In the genomic region with DNA sequence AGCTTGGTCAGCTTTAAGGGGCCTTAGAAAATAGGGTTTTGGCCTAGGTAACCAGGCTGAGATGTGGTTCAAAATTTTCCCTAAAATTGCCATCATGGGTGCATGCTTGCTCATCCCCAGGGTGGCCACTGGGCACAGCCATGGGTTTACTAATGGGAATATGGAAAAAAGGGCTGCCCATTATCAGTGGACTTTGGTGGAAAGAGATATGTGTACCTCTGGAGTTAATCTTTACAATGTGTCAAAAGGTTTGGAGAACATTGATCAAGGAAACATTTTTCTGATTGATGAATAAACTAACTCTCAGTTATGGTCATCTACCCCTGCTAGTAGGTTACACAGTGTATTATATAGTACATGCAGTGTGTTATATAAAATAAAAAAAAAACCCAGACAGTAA, we compare ENCODE assay signal across 18 cellular contexts. TPM values are rescaled to one million over a fixed set of nuclear protein-coding genes. Genes with fewer than 3 reads are reported as not detected.
DNase-seq lines count a peak whose midpoint lies in the region; ATAC-seq and TF ChIP-seq lines count a peak whose summit lies in the region.
"Had no signal": no experiment of that assay in that cellular context is flagged by ENCODE, and none has a peak within 500 bp of the region (broad histone marks: within the 10 kb centered on the region; RNA-seq: fewer than 3 reads in every experiment).

No MANE protein-coding gene starts in this region.

- intact Hi-C loops in dorsolateral prefrontal cortex (cut with DNase I) (no loop called here), testis (cut with DNase I; ENCODE audit: low total_unique reads) (no loop called here), vagina (cut with DNase I) (no loop called here)

- no peaks in the 10 kb centered on the region for H3K27me3 ChIP-seq in dorsolateral prefrontal cortex
- H3K27me3 ChIP-seq in testis, result no peaks in the 10 kb centered on the region
- no peaks in the 10 kb centered on the region for H3K27me3 ChIP-seq in vagina

- H3K4me3 ChIP-seq in dorsolateral prefrontal cortex (no peak overlapping the region), testis (no peak overlapping the region), vagina (no peak overlapping the region)

- H3K27ac ChIP-seq in dorsolateral prefrontal cortex (peak overlapping the region in 30 of 59 donors; percentile 1 to 65 (median 30)), testis (peak overlapping the region; percentile 20 to 51), vagina (no peak overlapping the region)
- H3K27ac ChIP-seq: RWPE1 had no signal

- H3K9me3 Mint-ChIP-seq in activated T-cell treated with anti-CD3 and anti-CD28 coated beads, Interleukin-2, amount 50 U/mL, for 72 hours, result no peaks in the 10 kb centered on the region
- peaks cover 3% of the 10 kb centered on the region for H3K9me3 Mint-ChIP-seq in mesothelial cell of epicardium
- no peaks in the 10 kb centered on the region for H3K9me3 Mint-ChIP-seq in stimulated activated effector memory CD8-positive, alpha-beta T cell treated with anti-CD3 and anti-CD28 coated beads, Interleukin-12 subunit alpha, Interleukin-12 subunit beta, amount 100 ng/mL, for 72 hours
- H3K9me3 Mint-ChIP-seq: activated T-cell treated with anti-CD3 and anti-CD28 coated beads, Interleukin-2, amount 50 U/mL, for 24 hours; CD4-positive, alpha-beta T cell; endodermal cell; naive thymus-derived CD8-positive, alpha-beta T cell had no signal

- TF ChIP-seq POLR2A in testis (IDR thresholded peaks at IDR 0.05), result no peak
- TF ChIP-seq POLR2A in vagina (IDR thresholded peaks at IDR 0.05), result no peak

- no peak for DNase-seq in activated T-cell treated with anti-CD3 and anti-CD28 coated beads, Interleukin-2, amount 50 U/mL, for 72 hours
- DNase-seq in activated T-cell treated with anti-CD3 and anti-CD28 coated beads, Interleukin-2, amount 50 U/mL, for 1 hour, result no peak
- DNase-seq in dorsolateral prefrontal cortex, result no peak
- DNase-seq in mesothelial cell of epicardium (ENCODE audit: low spot score in 2 of 2, unreplicated experiment in 2 of 2), result no peak
- no peak for DNase-seq in testis
- DNase-seq in stimulated activated effector memory CD8-positive, alpha-beta T cell treated with anti-CD3 and anti-CD28 coated beads, Interleukin-12 subunit alpha, Interleukin-12 subunit beta, amount 100 ng/mL, for 72 hours (ENCODE audit: low spot score in 2 of 2), result no peak
- no peak for DNase-seq in vagina (ENCODE audit: extremely low spot score in 2 of 2)
- DNase-seq: 8988T; activated T-cell treated with anti-CD3 and anti-CD28 coated beads, Interleukin-2, amount 50 U/mL, for 24 hours; CD4-positive, alpha-beta T cell; endodermal cell; Karpas-422; naive thymus-derived CD8-positive, alpha-beta T cell; NCI-H1436 treated with DMSO at 0.1 percent for 48 hours; stimulated activated CD4-positive, alpha-beta T cell treated with anti-CD3 and anti-CD28 coated beads, Interleukin-2, amount 100 ng/mL, for 48 hours had no signal

- H3K4me1 ChIP-seq in testis (peaks cover 11% of the 10 kb centered on the region), vagina (peaks cover 22% of the 10 kb centered on the region)

- H3K36me3 ChIP-seq in testis (ENCODE audit: low read depth, missing control alignments) (no peaks in the 10 kb centered on the region), vagina (peaks cover 0 to 68% of the 10 kb centered on the region in 2 donors)

- no peaks in the 10 kb centered on the region for H3K27me3 Mint-ChIP-seq in activated T-cell treated with anti-CD3 and anti-CD28 coated beads, Interleukin-2, amount 50 U/mL, for 72 hours (ENCODE audit: low read depth)
- no peaks in the 10 kb centered on the region for H3K27me3 Mint-ChIP-seq in mesothelial cell of epicardium (ENCODE audit: low read depth)
- H3K27me3 Mint-ChIP-seq: activated T-cell treated with anti-CD3 and anti-CD28 coated beads, Interleukin-2, amount 50 U/mL, for 24 hours; CD4-positive, alpha-beta T cell; naive thymus-derived CD8-positive, alpha-beta T cell had no signal

- peak in 1 of 2 donors; percentile 28 for ATAC-seq in activated T-cell treated with anti-CD3 and anti-CD28 coated beads, Interleukin-2, amount 50 U/mL, for 72 hours (replicated peaks in 1 of 2)
- no peak for ATAC-seq in stimulated activated effector memory CD8-positive, alpha-beta T cell treated with anti-CD3 and anti-CD28 coated beads, Interleukin-12 subunit alpha, Interleukin-12 subunit beta, amount 100 ng/mL, for 72 hours
- ATAC-seq in GM21528 (IDR thresholded peaks at IDR 0.05; ENCODE audit: low FRiP score, unreplicated experiment), result no peak
- ATAC-seq: HepG2; naive thymus-derived CD8-positive, alpha-beta T cell had no signal

- H3K9me3 ChIP-seq in testis, result no peaks in the 10 kb centered on the region
- no peaks in the 10 kb centered on the region for H3K9me3 ChIP-seq in vagina

- peak overlapping the region; percentile 62 for H3K27ac Mint-ChIP-seq in activated T-cell treated with anti-CD3 and anti-CD28 coated beads, Interleukin-2, amount 50 U/mL, for 72 hours
- peak overlapping the region; percentile 36 for H3K27ac Mint-ChIP-seq in mesothelial cell of epicardium
- no peak overlapping the region for H3K27ac Mint-ChIP-seq in stimulated activated effector memory CD8-positive, alpha-beta T cell treated with anti-CD3 and anti-CD28 coated beads, Interleukin-12 subunit alpha, Interleukin-12 subunit beta, amount 100 ng/mL, for 72 hours
- H3K27ac Mint-ChIP-seq: activated T-cell treated with anti-CD3 and anti-CD28 coated beads, Interleukin-2, amount 50 U/mL, for 24 hours; CD4-positive, alpha-beta T cell; endodermal cell had no signal

- peaks cover 20% of the 10 kb centered on the region for H3K4me1 Mint-ChIP-seq in activated T-cell treated with anti-CD3 and anti-CD28 coated beads, Interleukin-2, amount 50 U/mL, for 72 hours (ENCODE audit: low read depth)
- H3K4me1 Mint-ChIP-seq in mesothelial cell of epicardium, result peaks cover 5% of the 10 kb centered on the region
- H3K4me1 Mint-ChIP-seq in stimulated activated effector memory CD8-positive, alpha-beta T cell treated with anti-CD3 and anti-CD28 coated beads, Interleukin-12 subunit alpha, Interleukin-12 subunit beta, amount 100 ng/mL, for 72 hours, result peaks cover 25% of the 10 kb centered on the region

- H3K4me3 Mint-ChIP-seq in activated T-cell treated with anti-CD3 and anti-CD28 coated beads, Interleukin-2, amount 50 U/mL, for 72 hours, result peak overlapping the region in 1 of 2 donors; percentile 29
- H3K4me3 Mint-ChIP-seq in mesothelial cell of epicardium, result no peak overlapping the region
- no peak overlapping the region for H3K4me3 Mint-ChIP-seq in stimulated activated effector memory CD8-positive, alpha-beta T cell treated with anti-CD3 and anti-CD28 coated beads, Interleukin-12 subunit alpha, Interleukin-12 subunit beta, amount 100 ng/mL, for 72 hours
- H3K4me3 Mint-ChIP-seq: activated T-cell treated with anti-CD3 and anti-CD28 coated beads, Interleukin-2, amount 50 U/mL, for 24 hours; CD4-positive, alpha-beta T cell; endodermal cell; naive thymus-derived CD8-positive, alpha-beta T cell had no signal

- H3K36me3 Mint-ChIP-seq in activated T-cell treated with anti-CD3 and anti-CD28 coated beads, Interleukin-2, amount 50 U/mL, for 72 hours (ENCODE audit: insufficient read depth in 2 of 2), result peaks cover 13 to 57% of the 10 kb centered on the region in 2 donors
- H3K36me3 Mint-ChIP-seq in mesothelial cell of epicardium, result peaks cover 59% of the 10 kb centered on the region
- H3K36me3 Mint-ChIP-seq in stimulated activated effector memory CD8-positive, alpha-beta T cell treated with anti-CD3 and anti-CD28 coated beads, Interleukin-12 subunit alpha, Interleukin-12 subunit beta, amount 100 ng/mL, for 72 hours, result peaks cover 100% of the 10 kb centered on the region

- no peak for TF ChIP-seq CTCF in dorsolateral prefrontal cortex (IDR thresholded peaks at IDR 0.05 in 54 of 56, conservative IDR thresholded peaks at IDR 0.05 in 2 of 56; ENCODE audit: low read depth in 1 of 56, partially characterized antibody in 56 of 56)
- TF ChIP-seq CTCF in mesothelial cell of epicardium (IDR thresholded peaks at IDR 0.05; ENCODE audit: unreplicated experiment), result no peak
- TF ChIP-seq CTCF in testis (IDR thresholded peaks at IDR 0.05), result no peak
- no peak for TF ChIP-seq CTCF in vagina (IDR thresholded peaks at IDR 0.05)

RNA-seq across cellular contexts. Expression of gene KDM3A, which starts 13.1 kb away (rescaled TPM):
- 10 to 100 TPM; 61.2 to 66.8 TPM for total RNA-seq in activated T-cell treated with anti-CD3 and anti-CD28 coated beads, Interleukin-2, amount 50 U/mL, for 72 hours
- 10 to 100 TPM; 38.5 to 96.1 (median 60.5) TPM for total RNA-seq in dorsolateral prefrontal cortex
- 103 to 113 TPM (median 108 TPM) in 3 replicates for total RNA-seq in mesothelial cell of epicardium
- 100 to 1,000 TPM in 1 of 2 donors, 10 to 100 TPM in 1; 88.8 to 106 TPM for total RNA-seq in testis
- polyA plus RNA-seq in testis (ENCODE audit: insufficient read depth, low read depth, low replicate concordance), result 126 TPM
- 38.3 TPM for total RNA-seq in vagina
